In genomic region chr5:159226451-159226850, GRCh38 we compare ENCODE assay signal across 32 cellular contexts.
"Had no signal": no experiment of that assay in that cellular context is flagged by ENCODE, and none has a peak within 500 bp of the region (broad histone marks: within the 10 kb centered on the region; RNA-seq: fewer than 3 reads in every experiment).

No MANE protein-coding gene starts in this region.

- H3K4me3 ChIP-seq: Peyer's patch had no signal

- H3K4me1 ChIP-seq: Peyer's patch had no signal

- H3K27me3 ChIP-seq: Peyer's patch had no signal

- ATAC-seq: activated CD8-positive, alpha-beta memory T cell treated with anti-CD3 and anti-CD28 coated beads, Interleukin-2, amount 10 ng/mL, durations not matched to agents 7 days and 5 days; activated naive CD8-positive, alpha-beta T cell treated with anti-CD3 and anti-CD28 coated beads, Interleukin-2, amount 50 U/mL, for 24 hours; PC-3; Right ventricle myocardium inferior had no signal

- H3K9me3 ChIP-seq: Peyer's patch had no signal

- H3K27ac ChIP-seq: Peyer's patch, VCaP had no signal

- H3K36me3 ChIP-seq: Peyer's patch had no signal

- DNase-seq: activated B cell treated with CpG ODN at 0.5 μM for 24 hours; activated CD4-positive, alpha-beta memory T cell treated with anti-CD3 and anti-CD28 coated beads, Interleukin-2, amount 10 ng/mL, durations not matched to agents 7 days and 5 days; activated CD4-positive, alpha-beta T cell treated with anti-CD3 and anti-CD28 coated beads for 1 hour; activated CD4-positive, alpha-beta T cell treated with anti-CD3 and anti-CD28 coated beads for 48 hours; activated CD8-positive, alpha-beta memory T cell treated with anti-CD3 and anti-CD28 coated beads for 24 hours; activated CD8-positive, alpha-beta memory T cell treated with anti-CD3 and anti-CD28 coated beads, Interleukin-2, amount 10 ng/mL, durations not matched to agents 7 days and 5 days; activated CD8-positive, alpha-beta memory T cell treated with anti-CD3 and anti-CD28 coated beads, Interleukin-2, amount 50 U/mL, for 48 hours; activated effector memory CD4-positive, alpha-beta T cell treated with Interleukin-2 at 50 U/mL for 16 hours; activated naive CD4-positive, alpha-beta T cell treated with anti-CD3 and anti-CD28 coated beads, Interleukin-2, amount 10 ng/mL, durations not matched to agents 7 days and 5 days; activated naive CD8-positive, alpha-beta T cell treated with anti-CD3 and anti-CD28 coated beads, Interleukin-2, amount 50 U/mL, for 24 hours; activated T-cell treated with anti-CD3 and anti-CD28 coated beads, Interleukin-2, amount 50 U/mL, for 48 hours; anterior cingulate cortex; central memory CD4-positive, alpha-beta T cell; NCI-H1048; NCI-H1105 treated with DMSO at 0.1 percent for 48 hours; NCI-H1436; NCI-H1694; NCI-H1930; NCI-H2081 treated with DMSO at 0.1 percent for 48 hours; NCI-H345; NCI-H526; NCI-H748 treated with DMSO at 0.1 percent for 48 hours; NK-92 treated with Interleukin-12 subunit alpha and Interleukin-12 subunit beta, amount 100 ng/mL, for 24 hours; PC-3; RPMI8226; SW 1271; T-helper 1 cell; T-helper 2 cell; T-helper 9 cell had no signal
